Comparison of ENCODE assay signal across 10 cellular contexts in the genomic region with DNA sequence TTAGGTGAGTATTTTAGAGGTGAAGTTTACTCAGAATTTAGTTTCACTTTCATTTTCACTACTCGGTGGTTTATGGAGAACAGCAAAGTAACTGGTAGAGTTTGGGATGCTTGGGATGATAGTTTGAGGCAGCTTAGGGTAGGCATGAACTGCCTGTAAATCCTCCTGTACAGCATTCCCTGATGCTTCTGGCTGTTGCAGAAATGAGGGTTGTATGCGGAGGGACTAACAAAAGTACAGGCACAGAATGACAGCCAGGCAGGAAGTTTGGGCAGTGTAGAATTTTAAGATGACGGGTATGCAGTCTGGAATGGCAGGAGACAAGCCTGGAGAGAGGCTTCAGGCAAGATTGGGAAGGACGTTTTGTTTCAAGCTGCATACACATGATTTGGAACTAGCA. TPM values are rescaled to one million over a fixed set of nuclear protein-coding genes. Genes with fewer than 3 reads are reported as not detected.
DNase-seq lines count a peak whose midpoint lies in the region; ATAC-seq and TF ChIP-seq lines count a peak whose summit lies in the region.
"Had no signal": no experiment of that assay in that cellular context is flagged by ENCODE, and none has a peak within 500 bp of the region (broad histone marks: within the 10 kb centered on the region; RNA-seq: fewer than 3 reads in every experiment).

No MANE protein-coding gene starts in this region.

- TF ChIP-seq CTCF in brain microvascular endothelial cell (IDR thresholded peaks at IDR 0.05; ENCODE audit: low read depth, low read length, missing control alignments), result no peak
- no peak for TF ChIP-seq CTCF in right lobe of liver (IDR thresholded peaks at IDR 0.05)
- TF ChIP-seq CTCF in upper lobe of right lung (IDR thresholded peaks at IDR 0.05), result no peak

- no peaks in the 10 kb centered on the region for H3K27me3 Mint-ChIP-seq in activated naive CD4-positive, alpha-beta T cell treated with anti-CD3 and anti-CD28 coated beads, Interleukin-2, amount 10 ng/mL, durations not matched to agents 7 days and 5 days

- intact Hi-C loops in right lobe of liver (cut with DNase I), result no loop called here
- intact Hi-C loops in upper lobe of right lung (cut with DNase I), result no loop called here

- peak overlapping the region; percentile 89 for H3K27ac Mint-ChIP-seq in activated naive CD4-positive, alpha-beta T cell treated with anti-CD3 and anti-CD28 coated beads, Interleukin-2, amount 10 ng/mL, durations not matched to agents 7 days and 5 days

- H3K9me3 ChIP-seq in right lobe of liver, result no peaks in the 10 kb centered on the region
- H3K9me3 ChIP-seq in upper lobe of right lung, result no peaks in the 10 kb centered on the region
- H3K9me3 ChIP-seq: HAP-1 had no signal

- peaks cover 65% of the 10 kb centered on the region for H3K36me3 Mint-ChIP-seq in activated naive CD4-positive, alpha-beta T cell treated with anti-CD3 and anti-CD28 coated beads, Interleukin-2, amount 10 ng/mL, durations not matched to agents 7 days and 5 days

- H3K4me1 Mint-ChIP-seq in activated naive CD4-positive, alpha-beta T cell treated with anti-CD3 and anti-CD28 coated beads, Interleukin-2, amount 10 ng/mL, durations not matched to agents 7 days and 5 days, result peaks cover 46% of the 10 kb centered on the region

- ATAC-seq in right lobe of liver, result peak; percentile 42 to 67 (median 48)
- peak; percentile 19 for ATAC-seq in upper lobe of right lung

- TF ChIP-seq POLR2A in right lobe of liver (IDR thresholded peaks at IDR 0.05), result no peak

- CTCF ChIA-PET in activated naive CD4-positive, alpha-beta T cell treated with anti-CD3 and anti-CD28 coated beads, Interleukin-2, amount 10 ng/mL, durations not matched to agents 7 days and 5 days (lab: Charles Lee), result no interaction called here

- no peaks in the 10 kb centered on the region for H3K9me3 Mint-ChIP-seq in activated naive CD4-positive, alpha-beta T cell treated with anti-CD3 and anti-CD28 coated beads, Interleukin-2, amount 10 ng/mL, durations not matched to agents 7 days and 5 days

- H3K4me3 Mint-ChIP-seq in activated naive CD4-positive, alpha-beta T cell treated with anti-CD3 and anti-CD28 coated beads, Interleukin-2, amount 10 ng/mL, durations not matched to agents 7 days and 5 days, result peak overlapping the region; percentile 78

- H3K27ac ChIP-seq in brain microvascular endothelial cell, result peak overlapping the region; percentile 16
- H3K27ac ChIP-seq in right lobe of liver, result peak overlapping the region in 2 of 3 donors; percentile 20 to 32
- H3K27ac ChIP-seq in upper lobe of right lung, result peak overlapping the region; percentile 81

- H3K4me1 ChIP-seq in right lobe of liver, result peaks cover 0 to 10% (median 4%) of the 10 kb centered on the region in 4 donors
- peaks cover 22% of the 10 kb centered on the region for H3K4me1 ChIP-seq in upper lobe of right lung
- H3K4me1 ChIP-seq: HAP-1 had no signal

- in situ Hi-C loops in brain microvascular endothelial cell (cut with HindIII; ENCODE audit: low pct_ligation_motif_present, low sequenced_read_pairs), result no loop called here

- H3K36me3 ChIP-seq in brain microvascular endothelial cell (replicated peaks), result peaks cover 39% of the 10 kb centered on the region
- H3K36me3 ChIP-seq in right lobe of liver, result peaks cover 0 to 35% (median 7%) of the 10 kb centered on the region in 4 donors
- H3K36me3 ChIP-seq in upper lobe of right lung, result peaks cover 50% of the 10 kb centered on the region

- H3K4me3 ChIP-seq in brain microvascular endothelial cell (ENCODE audit: low read depth, low read length) (peak overlapping the region; percentile 26), right lobe of liver (peak overlapping the region in 2 of 3 donors; percentile 3 to 28), upper lobe of right lung (peak overlapping the region; percentile 42)
- H3K4me3 ChIP-seq: HAP-1 had no signal

- WGBS in right lobe of liver (ENCODE audit: insufficient coverage, low coverage, low lambda C conversion rate, missing lambda C conversion rate), result 27% methylated on average over 4 of the region's 4 CpGs

- H3K27me3 ChIP-seq in brain microvascular endothelial cell (replicated peaks) (no peaks in the 10 kb centered on the region), right lobe of liver (no peaks in the 10 kb centered on the region), upper lobe of right lung (no peaks in the 10 kb centered on the region)

- DNase-seq in activated naive CD4-positive, alpha-beta T cell treated with anti-CD3 and anti-CD28 coated beads, Interleukin-2, amount 10 ng/mL, durations not matched to agents 7 days and 5 days, result no peak
- DNase-seq in activated naive CD4-positive, alpha-beta T cell treated with Interleukin-2 at 50 U/mL for 16 hours, result no peak
- DNase-seq in brain microvascular endothelial cell (no peak), right lobe of liver (no peak), upper lobe of right lung (no peak), NCI-H1930 (lab: John Stamatoyannopoulos, UW) (no peak), HUDEP-2 (lab: John Stamatoyannopoulos, UW; ENCODE audit: unreplicated experiment in 76 of 76) (no peak), SIG-M5 (lab: John Stamatoyannopoulos, UW) (no peak)
- DNase-seq: stimulated activated CD4-positive, alpha-beta T cell treated with anti-CD3 and anti-CD28 coated beads, Interleukin-4, amount 100 ng/mL, for 4 hours had no signal

RNA-seq across cellular contexts. Expression of gene FAM120AOS, which starts 48.0 kb away (rescaled TPM):
- total RNA-seq in right lobe of liver (10 to 100 TPM; 14.4 to 20.8 (median 17.9) TPM), upper lobe of right lung (46.0 TPM)

RNA-seq across cellular contexts. Expression of gene FAM120A, which starts 49.9 kb away (rescaled TPM):
- 10 to 100 TPM; 61.9 to 92.1 (median 76.0) TPM for total RNA-seq in right lobe of liver
- 109 TPM for total RNA-seq in upper lobe of right lung

Comparison
In these comparisons a context has a peak if more than half of its experiments do, and no peak if none do; other contexts are left out.
1. H3K27ac ChIP-seq: peak in every context shown above with its lines; median percentile 81 in upper lobe of right lung; 26 in right lobe of liver; 16 in brain microvascular endothelial cell.